ENCODE assay signal across 7 cellular contexts in the genomic region with DNA sequence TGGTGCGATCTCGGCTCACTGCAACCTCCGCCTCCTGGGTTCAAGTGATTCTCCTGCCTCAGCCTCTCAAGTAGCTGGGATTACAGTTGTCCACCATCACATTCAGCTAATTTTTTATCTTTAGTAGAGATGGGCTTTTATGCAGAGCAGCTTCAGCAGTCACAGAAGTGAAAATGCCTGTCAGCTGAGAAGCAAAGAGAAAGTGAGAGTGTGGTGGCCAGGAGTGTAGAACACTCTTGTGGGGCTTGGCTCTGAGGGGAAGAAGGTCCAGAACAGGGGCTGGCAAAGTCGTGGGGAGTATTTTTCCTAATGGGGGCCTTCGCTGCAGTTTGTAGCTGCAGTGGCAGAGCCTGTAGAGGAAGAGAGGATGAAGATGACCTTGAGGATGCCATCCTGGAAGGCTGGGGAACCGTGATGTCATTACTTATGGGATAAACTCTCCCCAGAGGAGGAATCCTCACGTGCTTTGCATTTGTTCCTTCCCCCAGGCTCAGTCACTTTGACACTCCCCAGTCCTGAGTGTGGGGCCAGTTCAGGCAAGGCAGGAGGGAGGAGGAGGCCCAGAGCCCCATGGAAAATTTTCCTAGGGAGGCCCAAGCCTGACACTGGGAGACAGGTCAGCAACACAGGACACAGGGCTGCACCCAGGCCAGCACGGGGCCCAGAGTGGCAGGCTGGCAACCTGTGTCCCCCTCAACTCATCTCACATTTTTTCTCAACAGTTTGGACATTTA. TPM values are rescaled to one million over a fixed set of nuclear protein-coding genes. Genes with fewer than 3 reads are reported as not detected.
"Had no signal": no experiment of that assay in that cellular context is flagged by ENCODE, and none has a peak within 500 bp of the region (broad histone marks: within the 10 kb centered on the region; RNA-seq: fewer than 3 reads in every experiment).

No MANE protein-coding gene starts in this region.

RNA-seq across cellular contexts. Expression of a gene that starts 20.2 kb away (rescaled TPM):
- total RNA-seq: activated CD4-positive, alpha-beta memory T cell treated with anti-CD3 and anti-CD28 coated beads, Interleukin-2, amount 10 ng/mL, durations not matched to agents 7 days and 5 days; activated CD4-positive, alpha-beta T cell treated with anti-CD3 and anti-CD28 coated beads for 36 hours; activated CD8-positive, alpha-beta memory T cell treated with anti-CD3 and anti-CD28 coated beads for 36 hours; activated naive CD4-positive, alpha-beta T cell treated with anti-CD3 and anti-CD28 coated beads for 36 hours; activated T-helper 17 cell treated with anti-CD3 and anti-CD28 coated beads, Interleukin-2, amount 50 U/mL, for 72 hours; PC-3; T-helper 1 cell treated with Interleukin-12 subunit alpha and Interleukin-12 subunit beta and Interleukin-4 antibody, amounts not matched to agents 30 ng/mL and 1 ng/mL, for 36 hours had no signal
